In the genomic region with DNA sequence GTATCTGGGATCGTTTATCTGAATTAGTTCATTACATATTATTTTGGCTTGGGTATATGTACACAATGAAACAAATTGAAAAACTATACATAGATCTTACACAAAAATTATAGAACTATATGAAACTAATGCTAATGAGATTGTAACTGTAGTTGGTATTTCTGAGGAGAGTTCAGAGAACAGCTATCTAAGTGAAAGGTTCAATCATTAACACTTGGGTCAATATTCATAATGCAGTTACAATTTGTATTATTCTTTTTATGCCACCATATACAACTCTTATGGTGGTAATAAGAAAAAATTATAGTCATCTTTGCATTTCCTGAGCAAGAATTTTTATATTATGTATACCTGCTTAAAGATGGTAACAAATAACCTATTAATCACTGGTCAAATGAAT, we compare ENCODE assay signal across 34 cellular contexts.
DNase-seq lines count a peak whose midpoint lies in the region; ATAC-seq, FAIRE-seq and TF ChIP-seq lines count a peak whose summit lies in the region.
"Had no signal": no experiment of that assay in that cellular context is flagged by ENCODE, and none has a peak within 500 bp of the region (broad histone marks: within the 10 kb centered on the region; RNA-seq: fewer than 3 reads in every experiment).

No MANE protein-coding gene starts in this region.

- in situ Hi-C loops in HepG2 (cut with HindIII; ENCODE audit: extremely low pct_ligation_motif_present, low pct_unique_long_range_greater_than_20kb), result no loop called here

- 5% methylated on average over 1 of the region's 1 CpG for WGBS in HepG2 (ENCODE audit: low lambda C conversion rate)
- 36% methylated on average over 1 of the region's 1 CpG for WGBS in right lobe of liver (ENCODE audit: insufficient coverage, low coverage, low lambda C conversion rate, missing lambda C conversion rate)
- WGBS in pancreas, 2 donors, result 19 to 21% methylated on average over 1 of the region's 1 CpG

- POLR2A ChIA-PET in HepG2 (lab: Yijun Ruan, JAX) (no interaction called here), PC-3 (lab: Charles Lee; ENCODE audit: unreplicated experiment) (no interaction called here)

- no peak overlapping the region for H3K27ac ChIP-seq in HepG2 (ENCODE audit: extremely low read length, insufficient read depth, low read length)
- no peak overlapping the region for H3K27ac ChIP-seq in right lobe of liver
- no peak overlapping the region for H3K27ac ChIP-seq in PC-3 (ENCODE audit: low read length)
- H3K27ac ChIP-seq in pancreas, result no peak overlapping the region
- H3K27ac ChIP-seq: 22Rv1; A549; BLaER1; BLaER1 treated with 17β-estradiol and CSF1 and Interleukin-3, amounts not matched to agents 10 nM and 100 nM; C4-2B had no signal

- H3K79me2 ChIP-seq in HepG2 (ENCODE audit: insufficient read depth, low read length) (no peaks in the 10 kb centered on the region), PC-3 (ENCODE audit: low read length) (no peaks in the 10 kb centered on the region)

- TF ChIP-seq EP300 in HepG2 (IDR thresholded peaks at IDR 0.05; ENCODE audit: low read depth in 2 of 2, low read length in 2 of 2), result no peak
- no peak for TF ChIP-seq EP300 in HepG2 (CRISPR knock-in tag; IDR thresholded peaks at IDR 0.05; ENCODE audit: borderline replicate concordance)

- no peak for TF ChIP-seq CTCF in HepG2 (CRISPR knock-in tag; IDR thresholded peaks at IDR 0.05)
- TF ChIP-seq CTCF in right lobe of liver (IDR thresholded peaks at IDR 0.05), result no peak
- no peak for TF ChIP-seq CTCF in PC-3 (conservative IDR thresholded peaks at IDR 0.05; ENCODE audit: low read depth, low read length)
- no peak for TF ChIP-seq CTCF in pancreas (IDR thresholded peaks at IDR 0.05)

- CTCF ChIA-PET in HepG2 (lab: Yijun Ruan, JAX; ENCODE audit: low intra/inter-chr PET ratio, low total read pairs), result no interaction called here
- CTCF ChIA-PET in PC-3 (lab: Charles Lee), result no interaction called here

- H3K27me3 ChIP-seq in HepG2 (ENCODE audit: control insufficient read depth in 1 of 2, insufficient read depth in 2 of 2, low read length in 2 of 2), result no peaks in the 10 kb centered on the region
- H3K27me3 ChIP-seq in right lobe of liver, result no peaks in the 10 kb centered on the region
- H3K27me3 ChIP-seq in PC-3 (ENCODE audit: low read length), result no peaks in the 10 kb centered on the region
- no peaks in the 10 kb centered on the region for H3K27me3 ChIP-seq in pancreas
- H3K27me3 ChIP-seq: BE2C; BLaER1; BLaER1 treated with 17β-estradiol and CSF1 and Interleukin-3, amounts not matched to agents 10 nM and 100 nM had no signal

- BruUV-seq in HepG2 (replicated peaks; lab: Mats Ljungman, UMichigan), result no TSS peak
- BruUV-seq in PC-3 (replicated peaks; lab: Mats Ljungman, UMichigan), result no TSS peak

- intact Hi-C loops in HepG2 (cut with micrococcal nuclease; ENCODE audit: unreplicated experiment) (loop anchor here (5.0 kb wide), 1 partner anchor 104 kb away; no protein-coding TSS in a partner anchor), right lobe of liver (cut with DNase I) (no loop called here), PC-3 (cut with micrococcal nuclease) (loop anchor here (1.0 to 10.0 kb wide), 3 partner anchors 23 to 220 kb away; no protein-coding TSS in a partner anchor), pancreas (cut with DNase I) (no loop called here)

- H3K9me2 ChIP-seq in PC-3 (replicated peaks; ENCODE audit: low read length), result no peaks in the 10 kb centered on the region

- TF ChIP-seq POLR2A in HepG2 (IDR thresholded peaks at IDR 0.05; ENCODE audit: insufficient read depth in 1 of 2, low read depth in 2 of 2, low read length in 2 of 2), result no peak
- TF ChIP-seq POLR2A in right lobe of liver (IDR thresholded peaks at IDR 0.05), result no peak
- TF ChIP-seq POLR2A in erythroblast (IDR thresholded peaks at IDR 0.05; ENCODE audit: low read length), result no peak

- no peaks in the 10 kb centered on the region for H3F3A ChIP-seq in PC-3 (ENCODE audit: low read length, unreplicated experiment)

- H4K20me1 ChIP-seq in HepG2 (ENCODE audit: insufficient read depth, low read length), result no peaks in the 10 kb centered on the region
- no peaks in the 10 kb centered on the region for H4K20me1 ChIP-seq in PC-3 (ENCODE audit: low read length)
- H4K20me1 ChIP-seq: BLaER1; BLaER1 treated with 17β-estradiol and CSF1 and Interleukin-3, amounts not matched to agents 10 nM and 100 nM had no signal

- H3K4me2 ChIP-seq in HepG2 (ENCODE audit: low read depth, low read length) (peak overlapping the region; percentile 49), PC-3 (ENCODE audit: low read length) (no peak overlapping the region)
- H3K4me2 ChIP-seq: A549; BLaER1; BLaER1 treated with 17β-estradiol and CSF1 and Interleukin-3, amounts not matched to agents 10 nM and 100 nM had no signal

- H3K9ac ChIP-seq in HepG2 (ENCODE audit: insufficient read depth, low read depth, low read length) (no peak overlapping the region), PC-3 (ENCODE audit: low read length) (no peak overlapping the region)
- H3K9ac ChIP-seq: BLaER1; BLaER1 treated with 17β-estradiol and CSF1 and Interleukin-3, amounts not matched to agents 10 nM and 100 nM had no signal

- ATAC-seq in HepG2, result no peak
- ATAC-seq in right lobe of liver, result no peak
- ATAC-seq in PC-3, result peak; percentile 60
- ATAC-seq in pancreas, result peak in 3 of 4 donors; percentile 30 to 53 (median 52)
- ATAC-seq in GM21367 (IDR thresholded peaks at IDR 0.05; ENCODE audit: unreplicated experiment), result no peak
- ATAC-seq: A549; CD8-positive, alpha-beta T cell had no signal

- DNase-seq in HepG2 (ENCODE audit: low spot score) (no peak), right lobe of liver (no peak), PC-3 (no peak), pancreas (no peak), erythroblast (lab: John Stamatoyannopoulos, UW) (no peak)
- DNase-seq in activated CD4-positive, alpha-beta T cell treated with anti-CD3 and anti-CD28 coated beads, Interleukin-2, amount 50 U/mL, for 4 hours, result no peak
- DNase-seq: 8988T; ACHN; AML-193; BE2C; Caco-2; Calu3; CD4-positive, alpha-beta memory T cell; CD4-positive, alpha-beta T cell; CD4-positive, CD25-positive, alpha-beta regulatory T cell; CD8-positive, alpha-beta memory T cell; CD8-positive, alpha-beta T cell; COR-L47; DMS 273 treated with DMSO at 0.1 percent for 48 hours; DMS153; DMS53; DMS79; DMS79 treated with DMSO at 0.1 percent for 48 hours; DND-41; EL had no signal

- no peak for TF ChIP-seq RAD21 in HepG2 (CRISPR knock-in tag; IDR thresholded peaks at IDR 0.05)

- no peaks in the 10 kb centered on the region for H3K36me3 ChIP-seq in HepG2 (replicated peaks in 1 of 2; ENCODE audit: control insufficient read depth in 1 of 2, insufficient read depth in 2 of 2, low read length in 2 of 2)
- no peaks in the 10 kb centered on the region for H3K36me3 ChIP-seq in right lobe of liver
- no peaks in the 10 kb centered on the region for H3K36me3 ChIP-seq in PC-3 (ENCODE audit: low read depth, low read length)
- H3K36me3 ChIP-seq in pancreas, result no peaks in the 10 kb centered on the region
- H3K36me3 ChIP-seq: BE2C; BLaER1; BLaER1 treated with 17β-estradiol and CSF1 and Interleukin-3, amounts not matched to agents 10 nM and 100 nM had no signal

- H3K4me1 ChIP-seq in HepG2 (ENCODE audit: insufficient read depth, low read length) (peaks cover 71% of the 10 kb centered on the region), right lobe of liver (no peaks in the 10 kb centered on the region), PC-3 (ENCODE audit: insufficient read depth, low read length) (peaks cover 21% of the 10 kb centered on the region), pancreas (peaks cover 0 to 10% (median 0%) of the 10 kb centered on the region in 3 donors)
- H3K4me1 ChIP-seq: A549; BE2C; BLaER1; BLaER1 treated with 17β-estradiol and CSF1 and Interleukin-3, amounts not matched to agents 10 nM and 100 nM; Caco-2 had no signal

- peaks cover 17% of the 10 kb centered on the region for H3K9me3 ChIP-seq in HepG2 (ENCODE audit: low read length)
- no peaks in the 10 kb centered on the region for H3K9me3 ChIP-seq in right lobe of liver
- H3K9me3 ChIP-seq in PC-3 (ENCODE audit: low read length), result no peaks in the 10 kb centered on the region
- no peaks in the 10 kb centered on the region for H3K9me3 ChIP-seq in pancreas
- H3K9me3 ChIP-seq: A549; BE2C; BLaER1; BLaER1 treated with 17β-estradiol and CSF1 and Interleukin-3, amounts not matched to agents 10 nM and 100 nM; Caco-2 had no signal

- FAIRE-seq in HepG2 (lab: Jason Lieb, UNC), result no peak
- FAIRE-seq in islet of Langerhans (lab: Jason Lieb, UNC), result peak; percentile 70
- FAIRE-seq in pancreas (lab: Jason Lieb, UNC), result no peak
- FAIRE-seq: A204.1, A549, D721Med had no signal

- H3K4me3 ChIP-seq in HepG2 (replicated peaks in 1 of 3; ENCODE audit: insufficient read depth in 1 of 3, low read depth in 2 of 3, low read length in 3 of 3), result no peak overlapping the region; a peak in 1 of 6 replicates
- no peak overlapping the region for H3K4me3 ChIP-seq in right lobe of liver
- H3K4me3 ChIP-seq in PC-3 (ENCODE audit: low read length), result no peak overlapping the region
- no peak overlapping the region for H3K4me3 ChIP-seq in pancreas
- H3K4me3 ChIP-seq: A549; BLaER1; BLaER1 treated with 17β-estradiol and CSF1 and Interleukin-3, amounts not matched to agents 10 nM and 100 nM had no signal

- H2AFZ ChIP-seq in HepG2 (ENCODE audit: low read length) (no peak overlapping the region), PC-3 (ENCODE audit: low read length) (no peak overlapping the region)

TF ChIP-seq in HepG2, 621 proteins besides CTCF, POLR2A, EP300 and RAD21 (continues in another document):
- TF ChIP-seq, protein P1, sequence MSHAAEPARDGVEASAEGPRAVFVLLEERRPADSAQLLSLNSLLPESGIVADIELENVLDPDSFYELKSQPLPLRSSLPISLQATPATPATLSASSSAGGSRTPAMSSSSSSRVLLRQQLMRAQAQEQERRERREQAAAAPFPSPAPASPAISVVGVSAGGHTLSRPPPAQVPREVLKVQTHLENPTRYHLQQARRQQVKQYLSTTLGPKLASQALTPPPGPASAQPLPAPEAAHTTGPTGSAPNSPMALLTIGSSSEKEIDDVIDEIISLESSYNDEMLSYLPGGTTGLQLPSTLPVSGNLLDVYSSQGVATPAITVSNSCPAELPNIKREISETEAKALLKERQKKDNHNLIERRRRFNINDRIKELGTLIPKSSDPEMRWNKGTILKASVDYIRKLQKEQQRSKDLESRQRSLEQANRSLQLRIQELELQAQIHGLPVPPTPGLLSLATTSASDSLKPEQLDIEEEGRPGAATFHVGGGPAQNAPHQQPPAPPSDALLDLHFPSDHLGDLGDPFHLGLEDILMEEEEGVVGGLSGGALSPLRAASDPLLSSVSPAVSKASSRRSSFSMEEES (CRISPR knock-in tag; IDR thresholded peaks at IDR 0.05), result no peak
- TF ChIP-seq ZNF317 (CRISPR knock-in tag; IDR thresholded peaks at IDR 0.05), result no peak
- no peak for TF ChIP-seq E2F2 (CRISPR knock-in tag; IDR thresholded peaks at IDR 0.05; ENCODE audit: borderline replicate concordance)

Comparison
In these comparisons a context has a peak if more than half of its experiments do, and no peak if none do; other contexts are left out.
1. intact Hi-C loops: an anchor here in HepG2 (5.0 kb wide) and PC-3 (1.0 to 10.0 kb wide); none called in right lobe of liver and pancreas.
2. ATAC-seq: peak in PC-3 (single experiment) and pancreas (3 of 4); none in HepG2 (single experiment), right lobe of liver (0 of 4) and GM21367 (single experiment).